ENCODE assay signal across 8 cellular contexts in genomic region chr17:8630227-8630801, GRCh38. TPM values are rescaled to one million over a fixed set of nuclear protein-coding genes. Genes with fewer than 3 reads are reported as not detected.
A peak's percentile ranks its signal among the peaks of the same experiment; 100 is the strongest.
DNase-seq lines count a peak whose midpoint lies in the region; ATAC-seq and TF ChIP-seq lines count a peak whose summit lies in the region.

TSS of gene MYH10 (minus strand) at chr17:8630725. CDS start at chr17:8623246, 7,479 bp downstream.

- POLR2A ChIA-PET in WTC11 (lab: Charles Lee), result interaction anchor here (0.6 to 3.2 kb wide), 14 partner anchors 14 to 679 kb away, joined by 3 to 25 read pairs (median 4); partner anchors contain the start of gene NDEL1

- no peak for DNase-seq in H4 (ENCODE audit: low spot score)
- no peak for DNase-seq in WTC11 (ENCODE audit: low spot score)
- DNase-seq in glutamatergic neuron, result no peak
- no peak for DNase-seq in progenitor cell of endocrine pancreas (ENCODE audit: low spot score, unreplicated experiment)
- DNase-seq in HCEC 1CT, result no peak
- no peak for DNase-seq in SW480 (ENCODE audit: low spot score)
- no peak for DNase-seq in OCI-M2 (lab: John Stamatoyannopoulos, UW; ENCODE audit: unreplicated experiment)
- DNase-seq in HPDE6-E6E7 (ENCODE audit: extremely low spot score), result no peak

- no peaks in the 10 kb centered on the region for H3K9me3 Mint-ChIP-seq in WTC11
- H3K9me3 Mint-ChIP-seq in glutamatergic neuron (ENCODE audit: unreplicated experiment), result peaks cover 10% of the 10 kb centered on the region
- no peaks in the 10 kb centered on the region for H3K9me3 Mint-ChIP-seq in progenitor cell of endocrine pancreas (ENCODE audit: low read depth)

- no peaks in the 10 kb centered on the region for H3K27me3 Mint-ChIP-seq in WTC11 (ENCODE audit: low read depth)
- peaks cover 12% of the 10 kb centered on the region for H3K27me3 Mint-ChIP-seq in glutamatergic neuron (ENCODE audit: unreplicated experiment)
- no peaks in the 10 kb centered on the region for H3K27me3 Mint-ChIP-seq in progenitor cell of endocrine pancreas

- 0 out of 2 replicates have a peak, but pooled peaks cover 2% of the 10 kb centered on the region for H3K36me3 Mint-ChIP-seq in WTC11
- no peaks in the 10 kb centered on the region for H3K36me3 Mint-ChIP-seq in glutamatergic neuron (ENCODE audit: unreplicated experiment)
- H3K36me3 Mint-ChIP-seq in progenitor cell of endocrine pancreas (ENCODE audit: insufficient read depth), result no peaks in the 10 kb centered on the region

- no peak for ATAC-seq in WTC11

- H3K27ac Mint-ChIP-seq in WTC11, result peak within 1 kb of the TSS; percentile 98
- H3K27ac Mint-ChIP-seq in glutamatergic neuron (ENCODE audit: unreplicated experiment), result peak within 1 kb of the TSS; percentile 98
- H3K27ac Mint-ChIP-seq in progenitor cell of endocrine pancreas, result peak within 1 kb of the TSS; percentile 99

- TF ChIP-seq CTCF in WTC11 (IDR thresholded peaks at IDR 0.05) (no peak), glutamatergic neuron (IDR thresholded peaks at IDR 0.05; ENCODE audit: partially characterized antibody, unreplicated experiment) (no peak), progenitor cell of endocrine pancreas (IDR thresholded peaks at IDR 0.05; ENCODE audit: unreplicated experiment) (no peak)

- CTCF ChIA-PET in WTC11 (lab: Charles Lee), result interaction anchor here (0.6 to 3.9 kb wide), 14 partner anchors 13 to 706 kb away, joined by 3 to 21 read pairs (median 4); partner anchors contain the start of gene MFSD6L

- H3K4me1 Mint-ChIP-seq in WTC11, result peaks cover 26% of the 10 kb centered on the region
- H3K4me1 Mint-ChIP-seq in glutamatergic neuron (ENCODE audit: low read depth, unreplicated experiment), result peaks cover 15% of the 10 kb centered on the region
- peaks cover 24% of the 10 kb centered on the region for H3K4me1 Mint-ChIP-seq in progenitor cell of endocrine pancreas (ENCODE audit: low read depth)

- peak within 1 kb of the TSS; percentile 98 for H3K4me3 Mint-ChIP-seq in WTC11
- H3K4me3 Mint-ChIP-seq in glutamatergic neuron (ENCODE audit: unreplicated experiment), result peak within 1 kb of the TSS; percentile 98
- H3K4me3 Mint-ChIP-seq in progenitor cell of endocrine pancreas (ENCODE audit: low read depth), result peak within 1 kb of the TSS; percentile 99

TF ChIP-seq in WTC11, 78 proteins besides CTCF, POLR2A, EP300 and RAD21:
- no peak for TF ChIP-seq ZBTB21 (CRISPR knock-in tag; IDR thresholded peaks at IDR 0.05; ENCODE audit: borderline replicate concordance)
- 0 out of 2 replicates have a peak, but pooled peaks have one; percentile 25 for TF ChIP-seq ZNF232 (CRISPR knock-in tag; IDR thresholded peaks at IDR 0.05)
- no peak for TF ChIP-seq ZNF396 (CRISPR knock-in tag; IDR thresholded peaks at IDR 0.05; ENCODE audit: borderline replicate concordance)
- TF ChIP-seq, protein P1, sequence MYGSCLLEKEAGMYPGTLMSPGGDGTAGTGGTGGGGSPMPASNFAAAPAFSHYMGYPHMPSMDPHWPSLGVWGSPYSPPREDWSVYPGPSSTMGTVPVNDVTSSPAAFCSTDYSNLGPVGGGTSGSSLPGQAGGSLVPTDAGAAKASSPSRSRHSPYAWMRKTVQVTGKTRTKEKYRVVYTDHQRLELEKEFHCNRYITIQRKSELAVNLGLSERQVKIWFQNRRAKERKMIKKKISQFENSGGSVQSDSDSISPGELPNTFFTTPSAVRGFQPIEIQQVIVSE (CRISPR knock-in tag; IDR thresholded peaks at IDR 0.05; ENCODE audit: borderline replicate concordance), result no peak
- TF ChIP-seq MXD4 (CRISPR knock-in tag; IDR thresholded peaks at IDR 0.05; ENCODE audit: borderline replicate concordance), result no peak
- TF ChIP-seq IRF1 (CRISPR knock-in tag; IDR thresholded peaks at IDR 0.05), result no peak
- TF ChIP-seq FOXK1 (CRISPR knock-in tag; IDR thresholded peaks at IDR 0.05), result no peak
- no peak for TF ChIP-seq TP53 (CRISPR knock-in tag; IDR thresholded peaks at IDR 0.05)
- TF ChIP-seq, protein P2, sequence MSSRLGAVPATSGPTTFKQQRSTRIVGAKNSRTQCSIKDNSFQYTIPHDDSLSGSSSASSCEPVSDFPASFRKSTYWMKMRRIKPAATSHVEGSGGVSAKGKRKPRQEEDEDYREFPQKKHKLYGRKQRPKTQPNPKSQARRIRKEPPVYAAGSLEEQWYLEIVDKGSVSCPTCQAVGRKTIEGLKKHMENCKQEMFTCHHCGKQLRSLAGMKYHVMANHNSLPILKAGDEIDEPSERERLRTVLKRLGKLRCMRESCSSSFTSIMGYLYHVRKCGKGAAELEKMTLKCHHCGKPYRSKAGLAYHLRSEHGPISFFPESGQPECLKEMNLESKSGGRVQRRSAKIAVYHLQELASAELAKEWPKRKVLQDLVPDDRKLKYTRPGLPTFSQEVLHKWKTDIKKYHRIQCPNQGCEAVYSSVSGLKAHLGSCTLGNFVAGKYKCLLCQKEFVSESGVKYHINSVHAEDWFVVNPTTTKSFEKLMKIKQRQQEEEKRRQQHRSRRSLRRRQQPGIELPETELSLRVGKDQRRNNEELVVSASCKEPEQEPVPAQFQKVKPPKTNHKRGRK (CRISPR knock-in tag; IDR thresholded peaks at IDR 0.05; ENCODE audit: borderline replicate concordance), result no peak
- TF ChIP-seq ETV6 (CRISPR knock-in tag; IDR thresholded peaks at IDR 0.05), result peak; percentile 63; the same call in 1 of the 2 replicates
- TF ChIP-seq, protein P3, sequence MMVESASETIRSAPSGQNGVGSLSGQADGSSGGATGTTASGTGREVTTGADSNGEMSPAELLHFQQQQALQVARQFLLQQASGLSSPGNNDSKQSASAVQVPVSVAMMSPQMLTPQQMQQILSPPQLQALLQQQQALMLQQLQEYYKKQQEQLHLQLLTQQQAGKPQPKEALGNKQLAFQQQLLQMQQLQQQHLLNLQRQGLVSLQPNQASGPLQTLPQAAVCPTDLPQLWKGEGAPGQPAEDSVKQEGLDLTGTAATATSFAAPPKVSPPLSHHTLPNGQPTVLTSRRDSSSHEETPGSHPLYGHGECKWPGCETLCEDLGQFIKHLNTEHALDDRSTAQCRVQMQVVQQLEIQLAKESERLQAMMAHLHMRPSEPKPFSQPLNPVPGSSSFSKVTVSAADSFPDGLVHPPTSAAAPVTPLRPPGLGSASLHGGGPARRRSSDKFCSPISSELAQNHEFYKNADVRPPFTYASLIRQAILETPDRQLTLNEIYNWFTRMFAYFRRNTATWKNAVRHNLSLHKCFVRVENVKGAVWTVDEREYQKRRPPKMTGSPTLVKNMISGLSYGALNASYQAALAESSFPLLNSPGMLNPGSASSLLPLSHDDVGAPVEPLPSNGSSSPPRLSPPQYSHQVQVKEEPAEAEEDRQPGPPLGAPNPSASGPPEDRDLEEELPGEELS (CRISPR knock-in tag; IDR thresholded peaks at IDR 0.05), result 0 out of 2 replicates have a peak, but pooled peaks have one; percentile 32
- TF ChIP-seq SOX15 (CRISPR knock-in tag; IDR thresholded peaks at IDR 0.05), result no peak
- TF ChIP-seq NFATC4 (CRISPR knock-in tag; IDR thresholded peaks at IDR 0.05), result no peak
- no peak for TF ChIP-seq ZNF138 (CRISPR knock-in tag; conservative IDR thresholded peaks at IDR 0.05)
- no peak for TF ChIP-seq PRRX2 (CRISPR knock-in tag; IDR thresholded peaks at IDR 0.05)
- no peak for TF ChIP-seq IRF2 (CRISPR knock-in tag; IDR thresholded peaks at IDR 0.05; ENCODE audit: borderline replicate concordance, low read depth)
- TF ChIP-seq RORB (CRISPR knock-in tag; IDR thresholded peaks at IDR 0.05), result no peak
- peak; percentile 45; the same call in 1 of the 2 replicates for TF ChIP-seq NFE2L1 (CRISPR knock-in tag; IDR thresholded peaks at IDR 0.05)
- TF ChIP-seq ZNF263 (CRISPR knock-in tag; IDR thresholded peaks at IDR 0.05; ENCODE audit: low read depth), result no peak
- TF ChIP-seq ZBTB43 (CRISPR knock-in tag; IDR thresholded peaks at IDR 0.05), result peak; percentile 26; the same call in 1 of the 2 replicates
- TF ChIP-seq ZNF317 (CRISPR knock-in tag; IDR thresholded peaks at IDR 0.05; ENCODE audit: borderline replicate concordance, low read depth), result no peak

RNA-seq across cellular contexts. Expression of gene MYH10, which starts in this region (rescaled TPM):
- total RNA-seq in H4 (2014; rRNA removed; shearing (Covaris generic)), result 20.2 and 21.1 TPM in 2 replicates
- 226 to 236 TPM (median 231 TPM) in 3 replicates for total RNA-seq in WTC11 (2021)
- 218 TPM for total RNA-seq in glutamatergic neuron (ENCODE audit: unreplicated experiment)
- 244 and 257 TPM in 2 replicates for total RNA-seq in progenitor cell of endocrine pancreas
